In genomic region chr6:157537518-157537917, GRCh38 we compare ENCODE assay signal across 22 cellular contexts.
DNase-seq lines count a peak whose midpoint lies in the region; ATAC-seq and TF ChIP-seq lines count a peak whose summit lies in the region.
"Had no signal": no experiment of that assay in that cellular context is flagged by ENCODE, and none has a peak within 500 bp of the region (broad histone marks: within the 10 kb centered on the region; RNA-seq: fewer than 3 reads in every experiment).

No MANE protein-coding gene starts in this region.

- H3K36me3 ChIP-seq in endodermal cell (ENCODE audit: control insufficient read depth, insufficient read depth, low read length) (no peaks in the 10 kb centered on the region), skeletal muscle tissue (ENCODE audit: control insufficient read depth in 3 of 3, insufficient read depth in 3 of 3, low read length in 3 of 3) (no peaks in the 10 kb centered on the region)
- H3K36me3 ChIP-seq: adrenal gland, upper lobe of left lung had no signal

- no peak overlapping the region for H3K9ac ChIP-seq in endodermal cell (ENCODE audit: extremely low read depth, low read length, poor library complexity, severe bottlenecking)
- no peak overlapping the region for H3K9ac ChIP-seq in skeletal muscle tissue (ENCODE audit: low read depth in 1 of 3, low read length in 3 of 3)

- H3K27me3 Mint-ChIP-seq in activated CD4-positive, alpha-beta T cell treated with anti-CD3 and anti-CD28 coated beads for 36 hours, result peaks cover 9% of the 10 kb centered on the region
- no peaks in the 10 kb centered on the region for H3K27me3 Mint-ChIP-seq in endodermal cell (ENCODE audit: insufficient read depth)
- H3K27me3 Mint-ChIP-seq in activated T-cell treated with anti-CD3 and anti-CD28 coated beads, Interleukin-2, amount 50 U/mL, for 24 hours, result no peaks in the 10 kb centered on the region
- H3K27me3 Mint-ChIP-seq: naive thymus-derived CD4-positive, alpha-beta T cell had no signal

- H3K4me3 ChIP-seq in endodermal cell (ENCODE audit: low read length) (no peak overlapping the region), skeletal muscle tissue (ENCODE audit: low read length in 3 of 3) (peak overlapping the region in 1 of 3 donors; percentile 41), right cardiac atrium (ENCODE audit: low read length) (no peak overlapping the region)
- H3K4me3 ChIP-seq: A549, adrenal gland, gastroesophageal sphincter, upper lobe of left lung had no signal

- intact Hi-C loops in activated CD4-positive, alpha-beta T cell treated with anti-CD3 and anti-CD28 coated beads for 36 hours (cut with DNase I, micrococcal nuclease), result loop anchor here (2.0 to 5.0 kb wide), 5 partner anchors 155 to 1110 kb away; partner anchors contain the start of gene ZDHHC14 (in 1 of the 2)
- intact Hi-C loops in right cardiac atrium (cut with DNase I), result loop anchor here in 1 of 4 donors (10.0 kb wide), 1 partner anchor 153 kb away; the partner anchor contains the start of gene ZDHHC14

- H3K27ac ChIP-seq in endodermal cell (ENCODE audit: low read depth, low read length) (no peak overlapping the region), skeletal muscle tissue (ENCODE audit: low read depth, low read length) (peak overlapping the region; percentile 7), right cardiac atrium (ENCODE audit: low read length) (no peak overlapping the region)
- H3K27ac ChIP-seq: A549, adrenal gland, gastroesophageal sphincter had no signal

- CTCF ChIA-PET in activated CD4-positive, alpha-beta T cell treated with anti-CD3 and anti-CD28 coated beads for 36 hours (lab: Charles Lee), result no interaction called here

- no peaks in the 10 kb centered on the region for H3K36me3 Mint-ChIP-seq in activated CD4-positive, alpha-beta T cell treated with anti-CD3 and anti-CD28 coated beads for 36 hours (ENCODE audit: low read depth)
- no peaks in the 10 kb centered on the region for H3K36me3 Mint-ChIP-seq in endodermal cell (ENCODE audit: low read depth)
- no peaks in the 10 kb centered on the region for H3K36me3 Mint-ChIP-seq in activated T-cell treated with anti-CD3 and anti-CD28 coated beads, Interleukin-2, amount 50 U/mL, for 24 hours (ENCODE audit: low read depth)

- H3K4me1 Mint-ChIP-seq in activated CD4-positive, alpha-beta T cell treated with anti-CD3 and anti-CD28 coated beads for 36 hours, result peaks cover 35% of the 10 kb centered on the region
- H3K4me1 Mint-ChIP-seq in endodermal cell, result peaks cover 17% of the 10 kb centered on the region
- peaks cover 41% of the 10 kb centered on the region for H3K4me1 Mint-ChIP-seq in activated T-cell treated with anti-CD3 and anti-CD28 coated beads, Interleukin-2, amount 50 U/mL, for 24 hours (ENCODE audit: low read depth)

- H3K9me3 ChIP-seq in endodermal cell (ENCODE audit: control insufficient read depth, low read length) (no peaks in the 10 kb centered on the region), skeletal muscle tissue (ENCODE audit: control insufficient read depth in 3 of 3, low read length in 3 of 3) (no peaks in the 10 kb centered on the region), right cardiac atrium (ENCODE audit: control insufficient read depth, low read length) (no peaks in the 10 kb centered on the region)
- H3K9me3 ChIP-seq: A549, adrenal gland, gastroesophageal sphincter, upper lobe of left lung had no signal

- WGBS in endodermal cell (ENCODE audit: insufficient coverage in 1 of 2, insufficient read length in 1 of 2), 2 experiments, result 94 to 100% methylated on average over 2 of the region's 2 CpGs
- 96% methylated on average over 2 of the region's 2 CpGs for WGBS in right cardiac atrium

- no peak overlapping the region for H3K4me3 Mint-ChIP-seq in activated CD4-positive, alpha-beta T cell treated with anti-CD3 and anti-CD28 coated beads for 36 hours
- no peak overlapping the region for H3K4me3 Mint-ChIP-seq in endodermal cell
- no peak overlapping the region for H3K4me3 Mint-ChIP-seq in activated T-cell treated with anti-CD3 and anti-CD28 coated beads, Interleukin-2, amount 50 U/mL, for 24 hours
- H3K4me3 Mint-ChIP-seq: activated T-cell treated with anti-CD3 and anti-CD28 coated beads, Interleukin-2, amount 50 U/mL, for 4 hours; naive thymus-derived CD4-positive, alpha-beta T cell had no signal

- H3K27ac Mint-ChIP-seq in activated CD4-positive, alpha-beta T cell treated with anti-CD3 and anti-CD28 coated beads for 36 hours, result peak overlapping the region; percentile 56
- no peak overlapping the region for H3K27ac Mint-ChIP-seq in endodermal cell
- H3K27ac Mint-ChIP-seq in activated T-cell treated with anti-CD3 and anti-CD28 coated beads, Interleukin-2, amount 50 U/mL, for 24 hours, result no peak overlapping the region

- H3K9me3 Mint-ChIP-seq in activated CD4-positive, alpha-beta T cell treated with anti-CD3 and anti-CD28 coated beads for 36 hours (ENCODE audit: low read depth), result no peaks in the 10 kb centered on the region
- H3K9me3 Mint-ChIP-seq in endodermal cell, result no peaks in the 10 kb centered on the region
- no peaks in the 10 kb centered on the region for H3K9me3 Mint-ChIP-seq in activated T-cell treated with anti-CD3 and anti-CD28 coated beads, Interleukin-2, amount 50 U/mL, for 24 hours
- H3K9me3 Mint-ChIP-seq: activated T-cell treated with anti-CD3 and anti-CD28 coated beads, Interleukin-2, amount 50 U/mL, for 4 hours; naive thymus-derived CD4-positive, alpha-beta T cell had no signal

- POLR2A ChIA-PET in activated CD4-positive, alpha-beta T cell treated with anti-CD3 and anti-CD28 coated beads for 36 hours (lab: Charles Lee), result no interaction called here

- H3K4me1 ChIP-seq in endodermal cell (ENCODE audit: control insufficient read depth, insufficient read depth, low read length) (no peaks in the 10 kb centered on the region), skeletal muscle tissue (ENCODE audit: control insufficient read depth in 3 of 3, insufficient read depth in 3 of 3, low read length in 3 of 3) (peaks cover 46 to 70% (median 50%) of the 10 kb centered on the region in 3 donors), right cardiac atrium (ENCODE audit: control insufficient read depth, insufficient read depth, low read length) (peaks cover 18% of the 10 kb centered on the region)

- no peak for DNase-seq in activated CD4-positive, alpha-beta T cell treated with anti-CD3 and anti-CD28 coated beads for 36 hours
- DNase-seq in activated CD4-positive, alpha-beta T cell treated with anti-CD3 and anti-CD28 coated beads for 48 hours, result no peak
- DNase-seq in NCI-H2171 (lab: John Stamatoyannopoulos, UW) (peak; percentile 36), endodermal cell (peak; percentile 27), NOMO-1 treated with dmso at 0.1 percent for 144 hours (lab: John Stamatoyannopoulos, UW; ENCODE audit: unreplicated experiment) (no peak), right cardiac atrium (no peak)
- DNase-seq in activated T-cell treated with anti-CD3 and anti-CD28 coated beads, Interleukin-2, amount 50 U/mL, for 24 hours, result no peak
- DNase-seq: activated T-cell treated with anti-CD3 and anti-CD28 coated beads, Interleukin-2, amount 50 U/mL, for 4 hours; COR-L47; GDM1; GOT3; naive thymus-derived CD4-positive, alpha-beta T cell; NCI-H1436; NCI-H2227 treated with DMSO at 0.1 percent for 48 hours; stimulated activated CD4-positive, alpha-beta T cell treated with anti-CD3 and anti-CD28 coated beads, Interleukin-12 subunit alpha, Interleukin-12 subunit beta, amount 100 ng/mL, for 4 hours; stimulated activated naive CD4-positive, alpha-beta T cell treated with Interleukin-2 at 50 U/mL for 16 hours; upper lobe of left lung had no signal

- no peak for TF ChIP-seq CTCF in endodermal cell (conservative IDR thresholded peaks at IDR 0.05)

- no peaks in the 10 kb centered on the region for H3K27me3 ChIP-seq in endodermal cell (ENCODE audit: control insufficient read depth, insufficient read depth, low read length, poor library complexity, severe bottlenecking)
- no peaks in the 10 kb centered on the region for H3K27me3 ChIP-seq in skeletal muscle tissue (ENCODE audit: control insufficient read depth in 3 of 3, insufficient read depth in 3 of 3, low read length in 3 of 3)
- no peaks in the 10 kb centered on the region for H3K27me3 ChIP-seq in right cardiac atrium (ENCODE audit: control insufficient read depth, insufficient read depth)
- H3K27me3 ChIP-seq: adrenal gland, gastroesophageal sphincter, upper lobe of left lung had no signal

- no peak for ATAC-seq in activated CD4-positive, alpha-beta T cell treated with anti-CD3 and anti-CD28 coated beads for 36 hours
- no peak for ATAC-seq in right cardiac atrium
- ATAC-seq: A549; activated T-cell treated with anti-CD3 and anti-CD28 coated beads, Interleukin-2, amount 50 U/mL, for 4 hours; gastroesophageal sphincter; naive thymus-derived CD4-positive, alpha-beta T cell; Right ventricle myocardium inferior had no signal

Comparison
In these comparisons a context has a peak if more than half of its experiments do, and no peak if none do; other contexts are left out.
1. DNase-seq: peak in NCI-H2171 (single experiment) and endodermal cell (single experiment); none in activated CD4-positive, alpha-beta T cell treated with anti-CD3 and anti-CD28 coated beads for 36 hours (single experiment), activated CD4-positive, alpha-beta T cell treated with anti-CD3 and anti-CD28 coated beads for 48 hours (single experiment), NOMO-1 treated with dmso at 0.1 percent for 144 hours (single experiment), activated T-cell treated with anti-CD3 and anti-CD28 coated beads, Interleukin-2, amount 50 U/mL, for 24 hours (single experiment) and right cardiac atrium (0 of 3).